In the genomic region with DNA sequence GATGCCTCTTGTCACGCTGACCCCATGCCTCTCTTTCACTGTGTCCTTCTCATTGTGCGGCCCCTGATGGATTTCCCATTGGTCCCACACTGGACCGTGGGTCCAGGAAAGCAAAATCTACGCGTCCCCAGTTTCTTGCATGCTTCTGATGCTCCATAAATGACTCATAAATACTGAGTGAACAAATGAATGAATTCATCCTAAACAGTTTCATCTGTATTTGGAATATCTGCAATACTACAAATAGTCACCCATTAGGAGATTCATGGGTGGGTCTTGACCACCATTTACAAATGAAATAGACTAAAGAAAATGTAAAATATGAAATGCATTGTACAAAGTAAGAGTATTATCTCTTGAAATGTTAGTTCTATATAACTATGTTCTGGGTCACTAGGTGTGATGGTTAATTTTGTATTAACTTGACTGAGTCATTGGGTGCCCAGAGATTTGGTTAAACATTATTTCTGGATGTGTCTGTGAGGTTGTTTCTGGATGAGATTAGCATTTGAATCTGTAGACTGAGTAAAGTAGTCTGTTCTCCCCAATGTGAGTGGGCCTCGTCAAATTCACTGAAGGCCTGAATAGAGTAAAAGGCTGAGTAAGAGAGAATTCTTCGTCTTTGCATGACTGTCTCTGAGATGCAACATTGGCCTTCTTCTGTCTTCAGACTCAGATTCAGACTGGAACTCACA, we compare ENCODE assay signal across 16 cellular contexts.
DNase-seq lines count a peak whose midpoint lies in the region; ATAC-seq and TF ChIP-seq lines count a peak whose summit lies in the region.
"Had no signal": no experiment of that assay in that cellular context is flagged by ENCODE, and none has a peak within 500 bp of the region (broad histone marks: within the 10 kb centered on the region; RNA-seq: fewer than 3 reads in every experiment).

No MANE protein-coding gene starts in this region.

- no peaks in the 10 kb centered on the region for H3K27me3 Mint-ChIP-seq in Calu3 (ENCODE audit: unreplicated experiment)
- H3K27me3 Mint-ChIP-seq in stimulated activated naive B cell treated with anti-CD40 and anti-IgM and Interleukin-4, amounts not matched to agents 10 μg/mL and 1 μg/mL and 100 μg/mL, for 72 hours, result peaks cover 45 to 53% of the 10 kb centered on the region in 2 donors

- H3K4me3 Mint-ChIP-seq in Calu3 (ENCODE audit: low read depth, unreplicated experiment), result no peak overlapping the region
- no peak overlapping the region for H3K4me3 Mint-ChIP-seq in stimulated activated naive B cell treated with anti-CD40 and anti-IgM and Interleukin-4, amounts not matched to agents 10 μg/mL and 1 μg/mL and 100 μg/mL, for 72 hours
- H3K4me3 Mint-ChIP-seq: CD14-positive monocyte; CD8-positive, alpha-beta T cell; GM23338 had no signal

- peaks cover 4% of the 10 kb centered on the region for H3K9me3 Mint-ChIP-seq in Calu3 (ENCODE audit: low read depth, unreplicated experiment)
- no peaks in the 10 kb centered on the region for H3K9me3 Mint-ChIP-seq in stimulated activated naive B cell treated with anti-CD40 and anti-IgM and Interleukin-4, amounts not matched to agents 10 μg/mL and 1 μg/mL and 100 μg/mL, for 72 hours
- H3K9me3 Mint-ChIP-seq: CD8-positive, alpha-beta T cell; GM23338 had no signal

- ATAC-seq in stimulated activated naive B cell treated with anti-CD40 and anti-IgM and Interleukin-4, amounts not matched to agents 10 μg/mL and 1 μg/mL and 100 μg/mL, for 72 hours (replicated peaks), result no peak
- ATAC-seq in GM21515 (IDR thresholded peaks at IDR 0.05; ENCODE audit: unreplicated experiment), result no peak
- ATAC-seq: CD8-positive, alpha-beta T cell; GM23338; HepG2 had no signal

- H3K4me3 ChIP-seq in ascending aorta, result no peak overlapping the region
- H3K4me3 ChIP-seq: GM23338 had no signal

- H3K27ac Mint-ChIP-seq in Calu3 (ENCODE audit: unreplicated experiment), result peak overlapping the region; percentile 16
- H3K27ac Mint-ChIP-seq in stimulated activated naive B cell treated with anti-CD40 and anti-IgM and Interleukin-4, amounts not matched to agents 10 μg/mL and 1 μg/mL and 100 μg/mL, for 72 hours, result peak overlapping the region; percentile 20
- H3K27ac Mint-ChIP-seq: CD14-positive monocyte; CD8-positive, alpha-beta T cell; GM23338 had no signal

- no peaks in the 10 kb centered on the region for H3K4me1 ChIP-seq in ascending aorta

- peaks cover 9% of the 10 kb centered on the region for H3K36me3 Mint-ChIP-seq in Calu3 (ENCODE audit: insufficient read depth, unreplicated experiment)
- H3K36me3 Mint-ChIP-seq in stimulated activated naive B cell treated with anti-CD40 and anti-IgM and Interleukin-4, amounts not matched to agents 10 μg/mL and 1 μg/mL and 100 μg/mL, for 72 hours, result no peaks in the 10 kb centered on the region
- H3K36me3 Mint-ChIP-seq: CD14-positive monocyte; CD8-positive, alpha-beta T cell had no signal

- CTCF ChIA-PET in Calu3 (lab: Charles Lee), result interaction anchor here (0.6 to 0.7 kb wide), 2 partner anchors 12 to 108 kb away, joined by 3 to 5 read pairs; no protein-coding TSS in a partner anchor

- TF ChIP-seq CTCF in Calu3 (IDR thresholded peaks at IDR 0.05; ENCODE audit: unreplicated experiment) (no peak), ascending aorta (IDR thresholded peaks at IDR 0.05) (no peak)

- peaks cover 58% of the 10 kb centered on the region for H3K4me1 Mint-ChIP-seq in Calu3 (ENCODE audit: low read depth, unreplicated experiment)
- H3K4me1 Mint-ChIP-seq in stimulated activated naive B cell treated with anti-CD40 and anti-IgM and Interleukin-4, amounts not matched to agents 10 μg/mL and 1 μg/mL and 100 μg/mL, for 72 hours, result peaks cover 7 to 12% of the 10 kb centered on the region in 2 donors

- intact Hi-C loops in Calu3 (cut with micrococcal nuclease; ENCODE audit: unreplicated experiment), result loop anchor here (2.0 to 10.0 kb wide), 2 partner anchors 80 to 156 kb away; no protein-coding TSS in a partner anchor
- intact Hi-C loops in ascending aorta (cut with DNase I), result no loop called here

- H3K27me3 ChIP-seq in ascending aorta, result no peaks in the 10 kb centered on the region
- H3K27me3 ChIP-seq: BE2C had no signal

- H3K36me3 ChIP-seq in ascending aorta, result no peaks in the 10 kb centered on the region
- H3K36me3 ChIP-seq: BE2C had no signal

- no peak overlapping the region for H3K27ac ChIP-seq in ascending aorta

- no TSS peak for BruUV-seq in Calu3 (replicated peaks; lab: Mats Ljungman, UMichigan)

- H3K9me3 ChIP-seq in ascending aorta, result no peaks in the 10 kb centered on the region
- H3K9me3 ChIP-seq: BE2C had no signal

- DNase-seq in Calu3 (no peak), glomerular visceral epithelial cell (ENCODE audit: extremely low spot score) (peak; percentile 63), mesenteric fat pad (ENCODE audit: low spot score) (peak; percentile 12), ascending aorta (ENCODE audit: low spot score in 2 of 2) (no peak), C1 segment of cervical spinal cord (lab: John Stamatoyannopoulos, UW) (no peak)
- DNase-seq in stimulated activated naive B cell treated with anti-CD40 and anti-IgM and Interleukin-4, amounts not matched to agents 10 μg/mL and 1 μg/mL and 100 μg/mL, for 72 hours, result no peak
- DNase-seq: BE2C; CD8-positive, alpha-beta T cell; COR-L47; DMS53; GF-D8; H7 had no signal

Comparison
In these comparisons a context has a peak if more than half of its experiments do, and no peak if none do; other contexts are left out.
1. DNase-seq: peak in glomerular visceral epithelial cell (single experiment) and mesenteric fat pad (single experiment); none in Calu3 (single experiment), stimulated activated naive B cell treated with anti-CD40 and anti-IgM and Interleukin-4, amounts not matched to agents 10 μg/mL and 1 μg/mL and 100 μg/mL, for 72 hours (single experiment), ascending aorta (0 of 2) and C1 segment of cervical spinal cord (0 of 14).